Comparison of ENCODE assay signal across 12 cellular contexts in the genomic region with DNA sequence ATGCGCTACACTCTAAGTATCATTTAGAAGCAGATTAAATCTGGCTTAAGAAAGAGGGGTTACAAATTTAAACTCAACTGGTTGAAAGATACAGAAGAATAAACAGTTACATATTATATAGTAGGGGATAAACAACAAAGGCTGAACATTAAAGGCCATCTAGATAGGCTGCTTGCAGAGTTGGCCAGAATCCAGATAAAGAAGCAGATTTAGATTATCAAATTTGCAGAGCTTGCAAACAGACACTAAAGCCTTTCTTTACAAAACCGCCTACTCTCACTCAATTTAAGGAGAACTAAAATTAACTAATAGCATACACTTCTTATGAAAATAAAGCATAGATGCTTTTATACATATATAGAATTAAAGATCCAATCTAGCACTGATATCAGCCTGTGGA.
DNase-seq lines count a peak whose midpoint lies in the region; ATAC-seq lines count a peak whose summit lies in the region.
"Had no signal": no experiment of that assay in that cellular context is flagged by ENCODE, and none has a peak within 500 bp of the region (broad histone marks: within the 10 kb centered on the region; RNA-seq: fewer than 3 reads in every experiment).

No MANE protein-coding gene starts in this region.

- H3K36me3 Mint-ChIP-seq in naive thymus-derived CD8-positive, alpha-beta T cell, result peaks cover 0 to 41% (median 12%) of the 10 kb centered on the region in 3 donors

- H3K27me3 Mint-ChIP-seq in naive thymus-derived CD8-positive, alpha-beta T cell, result no peaks in the 10 kb centered on the region
- H3K27me3 Mint-ChIP-seq: naive B cell had no signal

- H3K4me3 Mint-ChIP-seq in naive thymus-derived CD8-positive, alpha-beta T cell, result no peak overlapping the region

- POLR2A ChIA-PET in naive thymus-derived CD8-positive, alpha-beta T cell (lab: Charles Lee), result interaction anchor here (0.6 kb wide), 1 partner anchor 35 kb away, joined by 3 read pairs; no protein-coding TSS in a partner anchor

- DNase-seq in DMS79 treated with DMSO at 0.1 percent for 48 hours (lab: John Stamatoyannopoulos, UW) (peak; percentile 23), DMS79 (lab: John Stamatoyannopoulos, UW) (no peak), amniotic epithelial cell (ENCODE audit: low read depth) (peak; percentile 27), left kidney (ENCODE audit: low read depth, low spot score) (peak; percentile 15), superior temporal gyrus (ENCODE audit: extremely low spot score) (peak; percentile 57)
- no peak for DNase-seq in naive thymus-derived CD8-positive, alpha-beta T cell
- DNase-seq: dermis blood vessel endothelial cell, naive B cell, NCI-H1436 had no signal

- H3K27ac Mint-ChIP-seq in naive thymus-derived CD8-positive, alpha-beta T cell, result peak overlapping the region in 3 of 10 donors; percentile 3 to 46 (median 37)
- H3K27ac Mint-ChIP-seq: activated T-helper 2 cell treated with anti-CD3 and anti-CD28 coated beads, Interferon-gamma antibody, Interleukin-2, Interleukin-4, amounts not matched to agents 10 μg/mL and 5 μg/mL and 100 μg/mL, durations not matched to agents 14 hours and 24 hours and 36 hours; naive B cell had no signal

- no peak for ATAC-seq in HG03354 (IDR thresholded peaks at IDR 0.05; ENCODE audit: poor library complexity, severe bottlenecking, unreplicated experiment)
- ATAC-seq in GM21423 (IDR thresholded peaks at IDR 0.05; ENCODE audit: unreplicated experiment), result no peak
- no peak for ATAC-seq in naive thymus-derived CD8-positive, alpha-beta T cell

- no peaks in the 10 kb centered on the region for H3K9me3 Mint-ChIP-seq in naive thymus-derived CD8-positive, alpha-beta T cell
- H3K9me3 Mint-ChIP-seq: activated T-helper 2 cell treated with anti-CD3 and anti-CD28 coated beads, Interferon-gamma antibody, Interleukin-2, Interleukin-4, amounts not matched to agents 10 μg/mL and 5 μg/mL and 100 μg/mL, durations not matched to agents 14 hours and 24 hours and 36 hours; naive B cell had no signal

- peaks cover 8 to 42% (median 25%) of the 10 kb centered on the region in 4 donors for H3K4me1 Mint-ChIP-seq in naive thymus-derived CD8-positive, alpha-beta T cell

Comparison
In these comparisons a context has a peak if more than half of its experiments do, and no peak if none do; other contexts are left out.
1. DNase-seq: peak in DMS79 treated with DMSO at 0.1 percent for 48 hours (single experiment), amniotic epithelial cell (single experiment), left kidney (single experiment) and superior temporal gyrus (single experiment); none in DMS79 (single experiment) and naive thymus-derived CD8-positive, alpha-beta T cell (0 of 10).